7 cellular contexts compared by ENCODE assay signal in the genomic region with DNA sequence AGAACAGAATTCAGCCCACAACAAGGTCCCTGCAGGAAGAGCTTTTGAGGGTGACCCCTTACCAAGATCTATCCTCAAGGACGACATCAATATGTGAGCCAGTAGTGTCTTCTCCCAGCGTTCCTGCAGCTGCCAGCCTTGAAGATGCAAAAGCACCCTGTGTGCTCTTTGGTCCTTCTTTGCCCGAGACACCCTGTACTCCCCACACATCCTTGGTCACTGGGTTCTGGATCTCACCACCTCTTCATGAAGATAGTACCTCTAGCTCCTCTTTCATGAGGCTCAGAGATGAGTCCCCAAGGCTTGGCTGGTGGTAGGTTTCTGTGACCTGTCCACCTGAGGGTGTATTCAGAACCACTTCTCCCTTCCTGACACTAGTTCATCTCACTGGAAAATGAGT.
"Had no signal": no experiment of that assay in that cellular context is flagged by ENCODE, and none has a peak within 500 bp of the region (broad histone marks: within the 10 kb centered on the region; RNA-seq: fewer than 3 reads in every experiment).

No MANE protein-coding gene starts in this region.

- FAIRE-seq: HTR-8/SVneo, K562 had no signal

- H3K4me2 ChIP-seq: KMS-11 had no signal

- H3K4me3 ChIP-seq: K562 had no signal

- DNase-seq: IMR-90, KBM-7, KG1 had no signal

- H3K27ac ChIP-seq: HL-60, KMS-11 had no signal

- H3K9ac ChIP-seq: KMS-11 had no signal

- ATAC-seq: K562 had no signal
